ENCODE assay signal across 19 cellular contexts in the genomic region with DNA sequence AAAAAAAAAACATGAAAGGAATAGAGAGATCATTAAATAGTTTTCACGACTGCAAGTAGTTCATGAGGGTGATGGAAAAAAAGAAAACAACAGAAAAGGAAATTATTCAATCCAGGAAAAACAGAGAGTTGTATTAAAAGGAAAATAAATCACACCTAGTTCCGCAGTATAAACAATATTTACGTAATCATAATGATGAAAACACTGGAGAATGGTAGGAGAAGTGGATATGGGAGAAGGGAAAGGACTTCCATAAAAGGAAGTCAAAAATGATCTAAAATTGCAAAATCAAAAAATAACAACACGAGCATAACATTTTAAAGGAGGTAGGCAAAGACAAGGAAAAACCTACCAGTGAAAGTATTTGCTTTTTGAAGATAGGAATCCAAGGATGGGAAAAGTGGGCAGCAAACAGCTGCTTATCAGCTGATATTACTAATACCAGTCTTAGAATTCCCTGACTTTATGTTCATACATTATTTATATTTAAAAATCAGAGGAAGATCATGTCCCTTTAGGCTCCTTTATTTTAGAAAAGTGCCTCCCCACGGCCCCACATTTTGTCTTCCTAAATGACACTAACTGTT.
DNase-seq lines count a peak whose midpoint lies in the region; ATAC-seq, FAIRE-seq and TF ChIP-seq lines count a peak whose summit lies in the region.
"Had no signal": no experiment of that assay in that cellular context is flagged by ENCODE, and none has a peak within 500 bp of the region (broad histone marks: within the 10 kb centered on the region; RNA-seq: fewer than 3 reads in every experiment).

No MANE protein-coding gene starts in this region.

- no peaks in the 10 kb centered on the region for H3K4me1 Mint-ChIP-seq in WTC11
- H3K4me1 Mint-ChIP-seq in central memory CD8-positive, alpha-beta T cell = no peaks in the 10 kb centered on the region
- no peaks in the 10 kb centered on the region for H3K4me1 Mint-ChIP-seq in activated naive CD4-positive, alpha-beta T cell treated with anti-CD3 and anti-CD28 coated beads for 36 hours (ENCODE audit: low read depth)
- H3K4me1 Mint-ChIP-seq: CD4-positive, alpha-beta memory T cell; GM23338; H9 had no signal

- H3K4me3 Mint-ChIP-seq in WTC11 = no peak overlapping the region
- no peak overlapping the region for H3K4me3 Mint-ChIP-seq in central memory CD8-positive, alpha-beta T cell
- no peak overlapping the region for H3K4me3 Mint-ChIP-seq in activated naive CD4-positive, alpha-beta T cell treated with anti-CD3 and anti-CD28 coated beads for 36 hours
- H3K4me3 Mint-ChIP-seq: CD4-positive, alpha-beta memory T cell; GM23338; H9; HFFc6 had no signal

- FAIRE-seq in endothelial cell of umbilical vein (lab: Jason Lieb, UNC) = no peak
- FAIRE-seq: GM18507 had no signal

- H3K36me3 Mint-ChIP-seq in WTC11 = no peaks in the 10 kb centered on the region
- peaks cover 1% of the 10 kb centered on the region for H3K36me3 Mint-ChIP-seq in central memory CD8-positive, alpha-beta T cell (ENCODE audit: insufficient read depth)
- peaks cover 21% of the 10 kb centered on the region for H3K36me3 Mint-ChIP-seq in activated naive CD4-positive, alpha-beta T cell treated with anti-CD3 and anti-CD28 coated beads for 36 hours (ENCODE audit: low read depth)

- TF ChIP-seq CTCF in WTC11 (IDR thresholded peaks at IDR 0.05) (no peak), endothelial cell of umbilical vein (IDR thresholded peaks at IDR 0.05; ENCODE audit: extremely low read depth in 1 of 2, insufficient read depth in 1 of 2, low read depth in 1 of 2, low read length in 2 of 2) (no peak)

- no peak overlapping the region for H3K4me3 ChIP-seq in endothelial cell of umbilical vein (replicated peaks in 1 of 3; ENCODE audit: insufficient read depth in 1 of 3, low read depth in 1 of 3, low read length in 3 of 3)
- H3K4me3 ChIP-seq in SJCRH30 = no peak overlapping the region
- H3K4me3 ChIP-seq: GM23338 had no signal

- CTCF ChIA-PET in WTC11 (lab: Charles Lee) = no interaction called here
- CTCF ChIA-PET in endothelial cell of umbilical vein (lab: Charles Lee) = no interaction called here
- CTCF ChIA-PET in activated naive CD4-positive, alpha-beta T cell treated with anti-CD3 and anti-CD28 coated beads for 36 hours (lab: Charles Lee) = no interaction called here

- H3K27me3 Mint-ChIP-seq in WTC11 (ENCODE audit: low read depth) = no peaks in the 10 kb centered on the region
- H3K27me3 Mint-ChIP-seq in central memory CD8-positive, alpha-beta T cell = no peaks in the 10 kb centered on the region
- no peaks in the 10 kb centered on the region for H3K27me3 Mint-ChIP-seq in activated naive CD4-positive, alpha-beta T cell treated with anti-CD3 and anti-CD28 coated beads for 36 hours (ENCODE audit: low read depth)
- H3K27me3 Mint-ChIP-seq: CD4-positive, alpha-beta memory T cell had no signal

- no peaks in the 10 kb centered on the region for H3K79me2 ChIP-seq in endothelial cell of umbilical vein (ENCODE audit: control insufficient read depth, insufficient read depth, low read length)

- H3K9me3 ChIP-seq in endothelial cell of umbilical vein (replicated peaks; ENCODE audit: control insufficient read depth, insufficient read depth, low read length) (no peaks in the 10 kb centered on the region), SJCRH30 (replicated peaks) (no peaks in the 10 kb centered on the region)

- no peak for TF ChIP-seq POLR2A in endothelial cell of umbilical vein (IDR thresholded peaks at IDR 0.05; ENCODE audit: low read depth, low read length)

- H3K9me1 ChIP-seq in endothelial cell of umbilical vein (replicated peaks; ENCODE audit: control insufficient read depth, extremely low read depth, insufficient read depth, low read length) = no peaks in the 10 kb centered on the region

- H3K9me3 Mint-ChIP-seq in WTC11 = no peaks in the 10 kb centered on the region
- no peaks in the 10 kb centered on the region for H3K9me3 Mint-ChIP-seq in central memory CD8-positive, alpha-beta T cell
- H3K9me3 Mint-ChIP-seq in activated naive CD4-positive, alpha-beta T cell treated with anti-CD3 and anti-CD28 coated beads for 36 hours = no peaks in the 10 kb centered on the region
- H3K9me3 Mint-ChIP-seq: CD4-positive, alpha-beta memory T cell; GM23338; H9; HFFc6 had no signal

- H3K4me1 ChIP-seq in endothelial cell of umbilical vein (ENCODE audit: control insufficient read depth, extremely low read depth, insufficient read depth, low read length) = peaks cover 7% of the 10 kb centered on the region
- H3K4me1 ChIP-seq in SJCRH30 = 0 out of 2 replicates have a peak, but pooled peaks cover 5% of the 10 kb centered on the region

- H3K4me2 ChIP-seq in endothelial cell of umbilical vein (ENCODE audit: insufficient read depth, low read length) = peak overlapping the region; percentile 21
- H3K4me2 ChIP-seq: GM23338 had no signal

- intact Hi-C loops in endothelial cell of umbilical vein (cut with micrococcal nuclease) = no loop called here
- intact Hi-C loops in activated naive CD4-positive, alpha-beta T cell treated with anti-CD3 and anti-CD28 coated beads for 36 hours (cut with micrococcal nuclease) = no loop called here

- no peak for DNase-seq in WTC11 (ENCODE audit: low spot score)
- DNase-seq in central memory CD8-positive, alpha-beta T cell (ENCODE audit: low spot score in 2 of 2) = no peak
- peak; percentile 65 for DNase-seq in endothelial cell of umbilical vein (ENCODE audit: low read depth, low spot score)
- DNase-seq in foreskin melanocyte = no peak
- no peak for DNase-seq in SJCRH30
- no peak for DNase-seq in activated naive CD4-positive, alpha-beta T cell treated with anti-CD3 and anti-CD28 coated beads for 36 hours
- no peak for DNase-seq in NCI-H446 treated with DMSO at 0.1 percent for 48 hours (lab: John Stamatoyannopoulos, UW)
- DNase-seq: C1 segment of cervical spinal cord; Calu3; CD4-positive, alpha-beta memory T cell; COR-L47; DMS53; DMS79 treated with DMSO at 0.1 percent for 48 hours; GF-D8; H9; HFFc6 had no signal

- H3K36me3 ChIP-seq in endothelial cell of umbilical vein (ENCODE audit: control insufficient read depth in 2 of 2, extremely low read depth in 1 of 2, insufficient read depth in 2 of 2, low read length in 2 of 2) = peaks cover 0 to 2% of the 10 kb centered on the region in 2 experiments
- no peaks in the 10 kb centered on the region; the same call in 1 of the 2 replicates for H3K36me3 ChIP-seq in SJCRH30

- dilution Hi-C loops in endothelial cell of umbilical vein (cut with MboI; ENCODE audit: extremely low pct_ligation_motif_present, low sequenced_read_pairs) = no loop called here

- no peak overlapping the region for H3K9ac ChIP-seq in endothelial cell of umbilical vein (replicated peaks; ENCODE audit: extremely low read depth, insufficient read depth, low read length)

- ATAC-seq in WTC11 = no peak
- ATAC-seq in central memory CD8-positive, alpha-beta T cell (replicated peaks; ENCODE audit: extremely low read depth, poor library complexity, severe bottlenecking) = no peak
- ATAC-seq: GM23338, HCT116 had no signal

- H2AFZ ChIP-seq in endothelial cell of umbilical vein (ENCODE audit: low read depth, low read length) = no peak overlapping the region
- H2AFZ ChIP-seq: GM23338 had no signal

- H4K20me1 ChIP-seq in endothelial cell of umbilical vein (replicated peaks; ENCODE audit: control insufficient read depth, extremely low read depth, insufficient read depth, low read length) = no peaks in the 10 kb centered on the region

- no TSS peak for BruUV-seq in endothelial cell of umbilical vein (replicated peaks; lab: Mats Ljungman, UMichigan)

- H3K27ac ChIP-seq in endothelial cell of umbilical vein (ENCODE audit: insufficient read depth, low read depth, low read length) (no peak overlapping the region), SJCRH30 (no peak overlapping the region)

- POLR2A ChIA-PET in WTC11 (lab: Charles Lee) (no interaction called here), endothelial cell of umbilical vein (lab: Charles Lee) (no interaction called here)

- 0 out of 2 replicates have a peak overlapping the region, but pooled peaks have one; percentile 10 for H3K27ac Mint-ChIP-seq in WTC11
- peak overlapping the region; percentile 10 for H3K27ac Mint-ChIP-seq in central memory CD8-positive, alpha-beta T cell (ENCODE audit: low read depth)
- H3K27ac Mint-ChIP-seq in activated naive CD4-positive, alpha-beta T cell treated with anti-CD3 and anti-CD28 coated beads for 36 hours = no peak overlapping the region
- H3K27ac Mint-ChIP-seq: GM23338, HFFc6 had no signal

- H3K27me3 ChIP-seq in endothelial cell of umbilical vein (ENCODE audit: control insufficient read depth in 2 of 2, insufficient read depth in 2 of 2, low read length in 2 of 2) (no peaks in the 10 kb centered on the region), SJCRH30 (no peaks in the 10 kb centered on the region)

TF ChIP-seq in WTC11, 78 proteins besides CTCF, POLR2A, EP300 and RAD21 (continues in another document):
- no peak for TF ChIP-seq ETV6 (CRISPR knock-in tag; IDR thresholded peaks at IDR 0.05)
- TF ChIP-seq SOX15 (CRISPR knock-in tag; IDR thresholded peaks at IDR 0.05) = no peak
- TF ChIP-seq EMX1 (CRISPR knock-in tag; IDR thresholded peaks at IDR 0.05) = no peak
- no peak for TF ChIP-seq FOXK1 (CRISPR knock-in tag; IDR thresholded peaks at IDR 0.05)
- TF ChIP-seq E2F4 (CRISPR knock-in tag; IDR thresholded peaks at IDR 0.05; ENCODE audit: borderline replicate concordance, low read depth) = no peak

TF ChIP-seq in endothelial cell of umbilical vein, 7 proteins besides CTCF, POLR2A, EP300 and RAD21:
- TF ChIP-seq, protein P1, sequence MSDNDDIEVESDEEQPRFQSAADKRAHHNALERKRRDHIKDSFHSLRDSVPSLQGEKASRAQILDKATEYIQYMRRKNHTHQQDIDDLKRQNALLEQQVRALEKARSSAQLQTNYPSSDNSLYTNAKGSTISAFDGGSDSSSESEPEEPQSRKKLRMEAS (IDR thresholded peaks at IDR 0.05; ENCODE audit: insufficient read depth, insufficient read length) = no peak
- no peak for TF ChIP-seq JUN (IDR thresholded peaks at IDR 0.05; ENCODE audit: borderline replicate concordance, insufficient read depth, insufficient read length, low read depth)
- no peak for TF ChIP-seq GATA2 (IDR thresholded peaks at IDR 0.05; ENCODE audit: insufficient read depth, insufficient read length, low read depth, low read length)
- no peak for TF ChIP-seq POLR2AphosphoS5 (IDR thresholded peaks at IDR 0.05; ENCODE audit: insufficient read depth, low read depth, low read length)
- no peak for TF ChIP-seq EZH2 (IDR thresholded peaks at IDR 0.05; ENCODE audit: borderline replicate concordance, low read depth, low read length, severe bottlenecking)
